ENCODE assay signal across 1 cellular context in the genomic region with DNA sequence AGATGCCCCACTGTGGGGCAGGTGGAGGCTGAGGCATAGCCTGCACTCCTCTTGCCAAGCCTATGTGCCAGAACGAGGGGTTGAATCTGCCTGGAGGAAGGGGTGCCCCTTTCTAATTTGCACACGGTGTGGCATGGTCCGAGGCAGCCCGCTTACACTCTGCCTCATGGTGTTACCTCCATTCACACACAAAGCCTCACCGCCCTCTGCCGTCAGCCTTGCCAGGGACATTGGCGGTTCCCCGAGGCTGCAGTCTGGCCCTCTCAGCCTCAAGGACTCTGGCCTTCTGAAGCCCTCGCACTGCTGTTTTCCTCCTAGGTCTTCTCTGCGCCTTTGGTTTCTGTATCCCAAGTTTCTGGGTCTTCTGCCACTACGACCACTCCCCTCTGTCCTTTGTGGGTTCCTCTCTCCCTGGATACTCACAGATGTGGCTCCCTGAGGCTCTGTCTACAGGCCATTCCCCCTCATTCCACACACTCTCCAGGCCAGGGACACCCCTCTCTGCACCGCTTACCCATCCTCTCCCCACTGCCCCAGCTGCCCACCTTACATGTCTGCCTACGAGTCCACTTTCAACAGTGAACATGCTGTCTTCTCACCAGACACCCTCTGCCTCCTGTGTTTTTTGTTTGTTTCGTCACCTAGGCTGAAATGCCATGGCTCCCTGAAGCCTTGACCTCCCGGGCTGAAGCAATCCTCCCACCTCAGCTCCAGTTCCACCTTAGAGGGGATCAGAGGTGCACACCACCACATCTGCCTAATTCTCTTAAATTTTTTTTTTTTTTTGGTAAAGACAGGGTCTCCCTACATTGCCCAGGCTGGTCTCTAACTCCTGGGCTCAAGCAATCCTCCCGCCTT.
TF ChIP-seq lines count a peak whose summit lies in the region.

No MANE protein-coding gene starts in this region.

TF ChIP-seq in IMR-90, 13 proteins besides CTCF, POLR2A, EP300 and RAD21:
- TF ChIP-seq CEBPB (IDR thresholded peaks at IDR 0.05; ENCODE audit: low read depth, low read length) = no peak
- no peak for TF ChIP-seq BHLHE40 (IDR thresholded peaks at IDR 0.05; ENCODE audit: low read depth, low read length)
- TF ChIP-seq FOS (IDR thresholded peaks at IDR 0.05; ENCODE audit: low read depth, low read length) = no peak
